ENCODE assay signal across 26 cellular contexts in genomic region chr19:30073152-30074000, GRCh38.
DNase-seq lines count a peak whose midpoint lies in the region; ATAC-seq, FAIRE-seq and TF ChIP-seq lines count a peak whose summit lies in the region.
"Had no signal": no experiment of that assay in that cellular context is flagged by ENCODE, and none has a peak within 500 bp of the region (broad histone marks: within the 10 kb centered on the region; RNA-seq: fewer than 3 reads in every experiment).

No MANE protein-coding gene starts in this region.

- H3K4me1 ChIP-seq in Peyer's patch (no peaks in the 10 kb centered on the region), kidney (ENCODE audit: control insufficient read depth in 1 of 2, insufficient read depth in 1 of 2, low read depth in 1 of 2, low read length in 2 of 2) (no peaks in the 10 kb centered on the region), sigmoid colon (peaks cover 0 to 22% (median 10%) of the 10 kb centered on the region in 4 donors)

- FAIRE-seq in kidney (lab: Jason Lieb, UNC), result no peak

- H3K36me3 Mint-ChIP-seq in activated CD8-positive, alpha-beta memory T cell treated with anti-CD3 and anti-CD28 coated beads, Interleukin-2, amount 10 ng/mL, durations not matched to agents 7 days and 5 days, result no peaks in the 10 kb centered on the region
- H3K36me3 Mint-ChIP-seq: activated naive CD4-positive, alpha-beta T cell treated with anti-CD3 and anti-CD28 coated beads, Interleukin-2, amount 10 ng/mL, durations not matched to agents 7 days and 5 days; stimulated activated naive B cell treated with anti-CD40 and anti-IgM and Interleukin-4, amounts not matched to agents 10 μg/mL and 1 μg/mL and 100 μg/mL, for 72 hours had no signal

- H3K4me3 Mint-ChIP-seq in activated CD8-positive, alpha-beta memory T cell treated with anti-CD3 and anti-CD28 coated beads, Interleukin-2, amount 10 ng/mL, durations not matched to agents 7 days and 5 days, result no peak overlapping the region
- H3K4me3 Mint-ChIP-seq: activated CD4-positive, alpha-beta T cell treated with anti-CD3 and anti-CD28 coated beads, Interleukin-2, amount 10 ng/mL, durations not matched to agents 7 days and 5 days; activated naive CD4-positive, alpha-beta T cell treated with anti-CD3 and anti-CD28 coated beads, Interleukin-2, amount 10 ng/mL, durations not matched to agents 7 days and 5 days; activated T-cell treated with anti-CD3 and anti-CD28 coated beads, Interleukin-2, amount 50 U/mL, for 72 hours; memory B cell; stimulated activated naive B cell treated with anti-CD40 and anti-IgM and Interleukin-4, amounts not matched to agents 10 μg/mL and 1 μg/mL and 100 μg/mL, for 72 hours; T-helper 17 cell had no signal

- peaks cover 3% of the 10 kb centered on the region for H3K27me3 Mint-ChIP-seq in activated CD8-positive, alpha-beta memory T cell treated with anti-CD3 and anti-CD28 coated beads, Interleukin-2, amount 10 ng/mL, durations not matched to agents 7 days and 5 days
- H3K27me3 Mint-ChIP-seq: stimulated activated naive B cell treated with anti-CD40 and anti-IgM and Interleukin-4, amounts not matched to agents 10 μg/mL and 1 μg/mL and 100 μg/mL, for 72 hours had no signal

- H3K9me3 Mint-ChIP-seq in activated CD8-positive, alpha-beta memory T cell treated with anti-CD3 and anti-CD28 coated beads, Interleukin-2, amount 10 ng/mL, durations not matched to agents 7 days and 5 days (ENCODE audit: low read depth), result no peaks in the 10 kb centered on the region
- H3K9me3 Mint-ChIP-seq: activated CD4-positive, alpha-beta T cell treated with anti-CD3 and anti-CD28 coated beads, Interleukin-2, amount 10 ng/mL, durations not matched to agents 7 days and 5 days; activated naive CD4-positive, alpha-beta T cell treated with anti-CD3 and anti-CD28 coated beads, Interleukin-2, amount 10 ng/mL, durations not matched to agents 7 days and 5 days had no signal

- H3K4me3 ChIP-seq in H7 (ENCODE audit: insufficient read depth, low read depth, low read length), result no peak overlapping the region
- H3K4me3 ChIP-seq in Peyer's patch, result no peak overlapping the region
- H3K4me3 ChIP-seq in kidney (ENCODE audit: low read length in 2 of 2), result no peak overlapping the region
- H3K4me3 ChIP-seq in sigmoid colon, result no peak overlapping the region
- H3K4me3 ChIP-seq: gastroesophageal sphincter, SK-N-MC had no signal

- no peaks in the 10 kb centered on the region for H3K4me1 Mint-ChIP-seq in activated CD8-positive, alpha-beta memory T cell treated with anti-CD3 and anti-CD28 coated beads, Interleukin-2, amount 10 ng/mL, durations not matched to agents 7 days and 5 days
- H3K4me1 Mint-ChIP-seq: activated CD4-positive, alpha-beta T cell treated with anti-CD3 and anti-CD28 coated beads, Interleukin-2, amount 10 ng/mL, durations not matched to agents 7 days and 5 days; activated naive CD4-positive, alpha-beta T cell treated with anti-CD3 and anti-CD28 coated beads, Interleukin-2, amount 10 ng/mL, durations not matched to agents 7 days and 5 days; memory B cell; stimulated activated naive B cell treated with anti-CD40 and anti-IgM and Interleukin-4, amounts not matched to agents 10 μg/mL and 1 μg/mL and 100 μg/mL, for 72 hours; T-helper 17 cell had no signal

- no peak for ATAC-seq in activated CD8-positive, alpha-beta memory T cell treated with anti-CD3 and anti-CD28 coated beads, Interleukin-2, amount 10 ng/mL, durations not matched to agents 7 days and 5 days
- no peak for ATAC-seq in GM18519 (IDR thresholded peaks at IDR 0.05; ENCODE audit: low FRiP score, unreplicated experiment)
- ATAC-seq: activated T-cell treated with anti-CD3 and anti-CD28 coated beads, Interleukin-2, amount 50 U/mL, for 72 hours; gastroesophageal sphincter; stimulated activated naive B cell treated with anti-CD40 and anti-IgM and Interleukin-4, amounts not matched to agents 10 μg/mL and 1 μg/mL and 100 μg/mL, for 72 hours; T-helper 17 cell had no signal

- H3K27ac ChIP-seq in Peyer's patch (no peak overlapping the region), kidney (ENCODE audit: low read depth in 2 of 2, low read length in 2 of 2) (no peak overlapping the region), sigmoid colon (no peak overlapping the region)
- H3K27ac ChIP-seq: C4-2B, gastroesophageal sphincter, SK-N-MC had no signal

- 83 to 90% methylated on average over 16 of the region's 16 CpGs for WGBS in sigmoid colon, 2 donors

- no peak overlapping the region for H3K27ac Mint-ChIP-seq in activated CD8-positive, alpha-beta memory T cell treated with anti-CD3 and anti-CD28 coated beads, Interleukin-2, amount 10 ng/mL, durations not matched to agents 7 days and 5 days
- H3K27ac Mint-ChIP-seq: activated CD4-positive, alpha-beta T cell treated with anti-CD3 and anti-CD28 coated beads, Interleukin-2, amount 10 ng/mL, durations not matched to agents 7 days and 5 days; activated naive CD4-positive, alpha-beta T cell treated with anti-CD3 and anti-CD28 coated beads, Interleukin-2, amount 10 ng/mL, durations not matched to agents 7 days and 5 days; activated T-cell treated with anti-CD3 and anti-CD28 coated beads, Interleukin-2, amount 50 U/mL, for 72 hours; memory B cell; stimulated activated naive B cell treated with anti-CD40 and anti-IgM and Interleukin-4, amounts not matched to agents 10 μg/mL and 1 μg/mL and 100 μg/mL, for 72 hours; T-helper 17 cell had no signal

- H3K9me3 ChIP-seq in Peyer's patch (no peaks in the 10 kb centered on the region), kidney (ENCODE audit: control insufficient read depth in 1 of 2, low read length in 2 of 2) (no peaks in the 10 kb centered on the region), sigmoid colon (no peaks in the 10 kb centered on the region)
- H3K9me3 ChIP-seq: gastroesophageal sphincter had no signal

- H3K27me3 ChIP-seq in H7 (ENCODE audit: control insufficient read depth, insufficient read depth, low read length) (no peaks in the 10 kb centered on the region), Peyer's patch (no peaks in the 10 kb centered on the region), sigmoid colon (no peaks in the 10 kb centered on the region)

- no peak for TF ChIP-seq POLR2A in Peyer's patch (IDR thresholded peaks at IDR 0.05)
- no peak for TF ChIP-seq POLR2A in sigmoid colon (IDR thresholded peaks at IDR 0.05)

- H3K9ac ChIP-seq in kidney (ENCODE audit: low read length in 2 of 2), result no peak overlapping the region

- intact Hi-C loops in kidney (cut with DNase I) (no loop called here), sigmoid colon (cut with DNase I) (no loop called here)

- no peak for TF ChIP-seq CTCF in Peyer's patch (IDR thresholded peaks at IDR 0.05)
- TF ChIP-seq CTCF in kidney (IDR thresholded peaks at IDR 0.05; ENCODE audit: borderline replicate concordance, extremely low read depth, insufficient read depth), result no peak
- no peak for TF ChIP-seq CTCF in sigmoid colon (IDR thresholded peaks at IDR 0.05)

- CTCF ChIA-PET in activated CD8-positive, alpha-beta memory T cell treated with anti-CD3 and anti-CD28 coated beads, Interleukin-2, amount 10 ng/mL, durations not matched to agents 7 days and 5 days (lab: Charles Lee), result no interaction called here

- peak; percentile 76 for DNase-seq in H7
- DNase-seq in Peyer's patch, result peak in 2 of 3 donors; percentile 24 to 27
- DNase-seq in kidney, result peak; percentile 57
- DNase-seq in sigmoid colon, result peak; percentile 55
- no peak for DNase-seq in activated CD8-positive, alpha-beta memory T cell treated with anti-CD3 and anti-CD28 coated beads, Interleukin-2, amount 10 ng/mL, durations not matched to agents 7 days and 5 days
- DNase-seq in NCI-H2029 (lab: John Stamatoyannopoulos, UW), result no peak
- DNase-seq: activated CD4-positive, alpha-beta T cell treated with anti-CD3 and anti-CD28 coated beads, Interleukin-2, amount 10 ng/mL, durations not matched to agents 7 days and 5 days; activated naive CD4-positive, alpha-beta T cell treated with anti-CD3 and anti-CD28 coated beads, Interleukin-2, amount 10 ng/mL, durations not matched to agents 7 days and 5 days; activated T-cell treated with anti-CD3 and anti-CD28 coated beads, Interleukin-2, amount 50 U/mL, for 72 hours; amygdala; cortex of kidney; EL; KG1; MM.1S; NCI-H1417 treated with DMSO at 0.1 percent for 48 hours; NCI-H2171 treated with DMSO at 0.1 percent for 48 hours; NCI-H524 treated with DMSO at 0.1 percent for 48 hours; nucleus accumbens; stimulated activated CD4-positive, alpha-beta T cell treated with anti-CD3 and anti-CD28 coated beads, Interleukin-2, amount 100 ng/mL, for 48 hours; stimulated activated naive B cell treated with anti-CD40 and anti-IgM and Interleukin-4, amounts not matched to agents 10 μg/mL and 1 μg/mL and 100 μg/mL, for 72 hours; T-helper 17 cell had no signal

- H3K36me3 ChIP-seq in H7 (replicated peaks; ENCODE audit: control insufficient read depth, insufficient read depth, low read length) (no peaks in the 10 kb centered on the region), Peyer's patch (no peaks in the 10 kb centered on the region), kidney (ENCODE audit: control insufficient read depth in 1 of 2, insufficient read depth in 2 of 2, low read length in 2 of 2) (no peaks in the 10 kb centered on the region), sigmoid colon (no peaks in the 10 kb centered on the region)
- H3K36me3 ChIP-seq: gastroesophageal sphincter had no signal

- no peak for TF ChIP-seq EP300 in sigmoid colon (IDR thresholded peaks at IDR 0.05)

Comparison
In these comparisons a context has a peak if more than half of its experiments do, and no peak if none do; other contexts are left out.
1. DNase-seq: peak in H7 (single experiment), Peyer's patch (2 of 3), kidney (single experiment) and sigmoid colon (single experiment); none in activated CD8-positive, alpha-beta memory T cell treated with anti-CD3 and anti-CD28 coated beads, Interleukin-2, amount 10 ng/mL, durations not matched to agents 7 days and 5 days (single experiment) and NCI-H2029 (single experiment).